In the genomic region with DNA sequence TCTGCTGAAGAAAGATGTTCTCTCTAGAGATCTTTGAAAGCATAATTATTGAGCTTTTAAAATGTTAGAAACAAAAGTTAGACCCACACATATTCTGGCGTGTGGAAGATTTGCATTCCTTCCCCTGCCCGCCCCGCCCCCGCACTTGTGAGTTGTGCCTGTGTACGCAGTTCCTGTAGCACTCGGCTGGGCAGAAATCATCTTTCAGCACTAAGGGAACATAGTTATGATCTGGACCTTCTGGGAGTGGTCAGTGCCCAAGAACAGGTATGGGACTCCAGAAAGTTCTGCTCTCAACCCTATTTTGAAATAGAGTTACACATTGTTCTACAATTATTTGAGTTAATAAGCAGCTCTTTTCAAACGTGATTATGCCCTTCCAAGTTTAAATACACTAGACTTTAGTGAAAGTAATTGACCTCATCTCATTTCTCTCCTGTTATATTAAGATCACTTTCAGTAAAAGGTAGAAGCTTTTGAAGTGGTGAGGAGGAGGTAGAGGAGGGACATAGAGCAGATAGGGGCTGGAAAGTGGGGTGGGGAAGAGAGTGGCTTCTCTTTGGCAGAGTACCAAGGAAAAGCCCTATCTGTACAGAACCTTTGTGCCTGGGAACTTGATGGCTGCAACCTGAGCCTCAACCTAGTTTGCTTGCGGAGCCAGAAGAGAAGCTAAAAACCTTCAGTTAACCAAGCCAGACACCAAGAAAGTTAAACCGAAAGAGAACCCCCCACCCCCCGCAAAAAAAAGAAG, we compare ENCODE assay signal across 8 cellular contexts. TPM values are rescaled to one million over a fixed set of nuclear protein-coding genes. Genes with fewer than 3 reads are reported as not detected.
A peak's percentile ranks its signal among the peaks of the same experiment; 100 is the strongest.
DNase-seq lines count a peak whose midpoint lies in the region; ATAC-seq, FAIRE-seq and TF ChIP-seq lines count a peak whose summit lies in the region.

No MANE protein-coding gene starts in this region.

- peak overlapping the region; percentile 81 for H3K4me2 ChIP-seq in GM12878 (ENCODE audit: control insufficient read depth, insufficient read depth)

- intact Hi-C loops in GM12878 (cut with micrococcal nuclease; ENCODE audit: unreplicated experiment) (loop anchor here (5.0 kb wide), 1 partner anchor 37 kb away; a partner anchor contains a TSS), aorta (cut with DNase I) (no loop called here)

- peak overlapping the region; percentile 46 to 73 (median 63) for H3K27ac Mint-ChIP-seq in IgD-negative memory B cell
- H3K27ac Mint-ChIP-seq in naive thymus-derived CD8-positive, alpha-beta T cell: peak overlapping the region; percentile 2 to 86 (median 66)

- peak overlapping the region; percentile 66 for H3K9ac ChIP-seq in GM12878 (ENCODE audit: control insufficient read depth, insufficient read depth, low read length)

- CTCF ChIA-PET in GM12878 (lab: Yijun Ruan, JAX): interaction anchor here (0.6 to 6.8 kb wide), 16 partner anchors 20 to 449 kb away, joined by 3 to 36 read pairs (median 4); a partner anchor contains a TSS

- H3K9me3 ChIP-seq in GM12878 (replicated peaks; ENCODE audit: control insufficient read depth, insufficient read depth, low read length): no peaks in the 10 kb centered on the region
- no peaks in the 10 kb centered on the region for H3K9me3 ChIP-seq in aorta (ENCODE audit: control insufficient read depth, low read length)

- no peak for TF ChIP-seq EP300 in GM12878 (IDR thresholded peaks at IDR 0.05; ENCODE audit: borderline replicate concordance in 1 of 2, control insufficient read depth in 1 of 2, low read depth in 2 of 2, low read length in 2 of 2)

- H3K79me2 ChIP-seq in GM12878 (ENCODE audit: control insufficient read depth, insufficient read depth, low read length): peaks cover 41% of the 10 kb centered on the region

- H3K27me3 Mint-ChIP-seq in IgD-negative memory B cell: no peaks in the 10 kb centered on the region
- H3K27me3 Mint-ChIP-seq in naive thymus-derived CD8-positive, alpha-beta T cell: no peaks in the 10 kb centered on the region

- BruUV-seq in GM12878 (replicated peaks; lab: Mats Ljungman, UMichigan): no TSS peak

- TF ChIP-seq CTCF in GM12878 (IDR thresholded peaks at IDR 0.05 in 2 of 3, conservative IDR thresholded peaks at IDR 0.05 in 1 of 3; ENCODE audit: control insufficient read depth in 2 of 3, extremely low read depth in 1 of 3, insufficient read depth in 1 of 3, low read depth in 3 of 3, low read length in 3 of 3) (no peak), coronary artery (IDR thresholded peaks at IDR 0.05) (no peak)

- H3K9me3 Mint-ChIP-seq in IgD-negative memory B cell: no peaks in the 10 kb centered on the region
- no peaks in the 10 kb centered on the region for H3K9me3 Mint-ChIP-seq in naive thymus-derived CD8-positive, alpha-beta T cell

- 33% methylated on average over 10 of the region's 10 CpGs for WGBS in GM12878 (ENCODE audit: insufficient coverage, insufficient replicate concordance, low lambda C conversion rate, missing lambda C conversion rate)
- 48 to 50% methylated on average over 10 of the region's 10 CpGs for WGBS in aorta, 2 donors

- peak overlapping the region; percentile 77 for H3K4me3 ChIP-seq in GM12878
- no peak overlapping the region for H3K4me3 ChIP-seq in aorta (ENCODE audit: low read length in 2 of 2)
- no peak overlapping the region for H3K4me3 ChIP-seq in coronary artery

- in situ Hi-C loops in GM12878 (cut with MboI): no loop called here

- TF ChIP-seq POLR2A in GM12878 (IDR thresholded peaks at IDR 0.05; ENCODE audit: low read depth, low read length): peak; percentile 29; the same call in 1 of the 2 replicates

- POLR2A ChIA-PET in GM12878 (lab: Charles Lee): interaction anchor here (0.7 to 3.7 kb wide), 12 partner anchors 21 to 202 kb away, joined by 3 to 19 read pairs (median 4); a partner anchor contains a TSS
- POLR2A ChIA-PET in naive thymus-derived CD8-positive, alpha-beta T cell (lab: Charles Lee): interaction anchor here (0.7 to 1.2 kb wide), 2 partner anchors 35 to 1321 kb away, joined by 3 to 5 read pairs; a partner anchor contains a TSS

- H3K27ac ChIP-seq in GM12878 (ENCODE audit: control insufficient read depth, insufficient read depth): peak overlapping the region; percentile 76
- H3K27ac ChIP-seq in aorta (ENCODE audit: low read depth in 1 of 2, low read length in 2 of 2): no peak overlapping the region
- H3K27ac ChIP-seq in coronary artery: peak overlapping the region in 1 of 2 donors; percentile 10

- H3K27me3 ChIP-seq in GM12878 (replicated peaks in 1 of 2; ENCODE audit: control insufficient read depth in 2 of 2, insufficient read depth in 2 of 2, low read length in 1 of 2) (no peaks in the 10 kb centered on the region), aorta (ENCODE audit: control insufficient read depth in 1 of 2, insufficient read depth in 2 of 2, low read length in 1 of 2) (no peaks in the 10 kb centered on the region)

- TF ChIP-seq RAD21 in GM12878 (IDR thresholded peaks at IDR 0.05; ENCODE audit: insufficient read depth, low read depth, low read length): no peak

- H3K4me1 ChIP-seq in GM12878 (ENCODE audit: control insufficient read depth, insufficient read depth, low read length) (peaks cover 29% of the 10 kb centered on the region), aorta (ENCODE audit: control insufficient read depth in 1 of 2, insufficient read depth in 2 of 2, low read length in 2 of 2) (no peaks in the 10 kb centered on the region)

- RAD21 ChIA-PET in GM12878 (lab: Charles Lee; ENCODE audit: unreplicated experiment): interaction anchor here (0.6 to 5.4 kb wide), 24 partner anchors 10 to 191 kb away, joined by 3 to 49 read pairs (median 5); a partner anchor contains a TSS

- SMC1A ChIA-PET in GM12878 (lab: Charles Lee; ENCODE audit: uncharacterized antibody, unreplicated experiment): interaction anchor here (0.8 to 9.8 kb wide), 18 partner anchors 18 to 182 kb away, joined by 3 to 84 read pairs (median 6); a partner anchor contains a TSS

- no peak for FAIRE-seq in GM12878 (lab: Jason Lieb, UNC)

- no peaks in the 10 kb centered on the region for H4K20me1 ChIP-seq in GM12878 (ENCODE audit: control insufficient read depth, insufficient read depth)

- ATAC-seq in GM18909 (IDR thresholded peaks at IDR 0.05; ENCODE audit: poor library complexity, unreplicated experiment) (peak; percentile 54), GM12878 (peak; percentile 86), aorta (ENCODE audit: low FRiP score) (no peak)
- ATAC-seq in naive thymus-derived CD8-positive, alpha-beta T cell: peak; percentile 71 to 86

- H3K4me1 Mint-ChIP-seq in IgD-negative memory B cell: peaks cover 5 to 28% (median 27%) of the 10 kb centered on the region in 3 donors
- H3K4me1 Mint-ChIP-seq in naive thymus-derived CD8-positive, alpha-beta T cell: peaks cover 10 to 50% (median 37%) of the 10 kb centered on the region in 4 donors

- peak overlapping the region; percentile 74 to 92 (median 84) for H3K4me3 Mint-ChIP-seq in IgD-negative memory B cell
- peak overlapping the region; percentile 12 to 78 (median 65) for H3K4me3 Mint-ChIP-seq in naive thymus-derived CD8-positive, alpha-beta T cell

- H2AFZ ChIP-seq in GM12878 (ENCODE audit: control insufficient read depth, low read depth, low read length): peak overlapping the region; percentile 52

- H3K36me3 Mint-ChIP-seq in IgD-negative memory B cell: peaks cover 1% of the 10 kb centered on the region
- no peaks in the 10 kb centered on the region for H3K36me3 Mint-ChIP-seq in naive thymus-derived CD8-positive, alpha-beta T cell

- no peak for DNase-seq in GM12878 (ENCODE audit: low read depth, low spot score)
- peak in 6 of 10 donors; percentile 4 to 33 (median 10) for DNase-seq in naive thymus-derived CD8-positive, alpha-beta T cell
- DNase-seq in aorta: peak; percentile 77 to 85
- DNase-seq in NCI-H2227 treated with DMSO at 0.1 percent for 48 hours (lab: John Stamatoyannopoulos, UW): no peak
- no peak for DNase-seq in coronary artery (ENCODE audit: low spot score)
- no peak for DNase-seq in RKO (ENCODE audit: low spot score)

- H3K36me3 ChIP-seq in GM12878 (ENCODE audit: control insufficient read depth in 2 of 2, insufficient read depth in 2 of 2, low read length in 1 of 2) (no peaks in the 10 kb centered on the region), aorta (ENCODE audit: control insufficient read depth in 1 of 2, insufficient read depth in 2 of 2, low read length in 1 of 2) (no peaks in the 10 kb centered on the region)

RNA-seq across cellular contexts. Expression of a gene that starts 5.7 kb away (rescaled TPM):
- polyA plus RNA-seq in IgD-negative memory B cell (34.4 TPM), GM12878 (2011; rRNA removed) (118 and 120 TPM in 2 replicates), GM12878 (2014; fragmentation: Illumina TruSeq; extraction: Trizol) (87.1 and 92.1 TPM in 2 replicates), GM12878 (2014; fragmentation: Nextera tagmentation; extraction: Ambion mirVana) (100 to 1,000 TPM; 187 to 198 TPM), GM12878 (2014; rRNA removed) (81.2 and 91.4 TPM in 2 replicates), GM12878 (2016; fragmentation: Nextera tagmentation; extraction: Ambion mirVana) (100 to 1,000 TPM; 113 TPM), aorta (100 to 1,000 TPM in 1 of 2 donors, 10 to 100 TPM in 1; 77.8 to 117 TPM)
- 15.2 and 15.9 TPM in 2 replicates for total RNA-seq in GM12878 (2013; cell fraction: nucleolus; rRNA removed)
- total RNA-seq in GM12878 (2014; rRNA removed) (61.7 and 63.3 TPM in 2 replicates), GM12878 (2014; rRNA removed; fragmentation: Illumina TruSeq; extraction: Trizol) (66.5 and 67.9 TPM in 2 replicates), GM12878 (2021) (66.9 and 73.7 TPM in 2 replicates), aorta (10 to 100 TPM; 56.0 to 61.0 TPM)
- polyA plus RNA-seq in GM12878 (2011; ENCODE audit: low read depth): 43.7 TPM
- polyA plus RNA-seq in GM12878 (2011; cell fraction: cytosol; rRNA removed): 96.3 and 97.6 TPM in 2 replicates
- polyA plus RNA-seq in GM12878 (2011; cell fraction: nucleus; rRNA removed): 50.2 and 66.6 TPM in 2 replicates
- polyA plus RNA-seq in GM12878 (2012): 53.4 and 58.5 TPM in 2 replicates
- polyA minus RNA-seq in GM12878 (2011; rRNA and poly(A)+ RNA removed): 46.7 and 73.4 TPM in 2 replicates
- 17.5 and 29.0 TPM in 2 replicates for polyA minus RNA-seq in GM12878 (2011; cell fraction: cytosol; rRNA and poly(A)+ RNA removed)
- 10.9 and 14.8 TPM in 2 replicates for polyA minus RNA-seq in GM12878 (2011; cell fraction: nucleus; rRNA and poly(A)+ RNA removed)
- 10 to 100 TPM in 1 of 2 experiments, 1 to 10 TPM in 1; 9.6 to 13.5 TPM for total RNA-seq in naive thymus-derived CD8-positive, alpha-beta T cell
- polyA plus RNA-seq in naive thymus-derived CD8-positive, alpha-beta T cell: 10 to 100 TPM; 17.8 to 33.8 (median 20.2) TPM

RNA-seq across cellular contexts. Expression of a gene that starts 34.9 kb away (rescaled TPM):
- 48.5 TPM for polyA plus RNA-seq in IgD-negative memory B cell
- 530 and 536 TPM in 2 replicates for total RNA-seq in GM12878 (2013; cell fraction: nucleolus; rRNA removed)
- 87.1 and 102 TPM in 2 replicates for total RNA-seq in GM12878 (2014; rRNA removed)
- total RNA-seq in GM12878 (2014; rRNA removed; fragmentation: Illumina TruSeq; extraction: Trizol): 97.3 and 103 TPM in 2 replicates
- 83.1 and 84.9 TPM in 2 replicates for total RNA-seq in GM12878 (2021)
- polyA plus RNA-seq in GM12878 (2011; ENCODE audit: low read depth): 75.1 TPM
- polyA plus RNA-seq in GM12878 (2011; rRNA removed): 109 and 117 TPM in 2 replicates
- 98.4 and 113 TPM in 2 replicates for polyA plus RNA-seq in GM12878 (2011; cell fraction: cytosol; rRNA removed)
- polyA plus RNA-seq in GM12878 (2011; cell fraction: nucleus; rRNA removed): 98.0 and 106 TPM in 2 replicates
- 80.5 and 85.8 TPM in 2 replicates for polyA plus RNA-seq in GM12878 (2012)
- polyA plus RNA-seq in GM12878 (2014; fragmentation: Illumina TruSeq; extraction: Trizol): 122 and 171 TPM in 2 replicates
- 100 to 1,000 TPM; 218 to 258 TPM for polyA plus RNA-seq in GM12878 (2014; fragmentation: Nextera tagmentation; extraction: Ambion mirVana)
- 105 and 126 TPM in 2 replicates for polyA plus RNA-seq in GM12878 (2014; rRNA removed)
- 100 to 1,000 TPM; 104 to 106 TPM for polyA plus RNA-seq in GM12878 (2016; fragmentation: Nextera tagmentation; extraction: Ambion mirVana)
- 141 and 202 TPM in 2 replicates for polyA minus RNA-seq in GM12878 (2011; rRNA and poly(A)+ RNA removed)
- 22.2 and 26.7 TPM in 2 replicates for polyA minus RNA-seq in GM12878 (2011; cell fraction: cytosol; rRNA and poly(A)+ RNA removed)
- polyA minus RNA-seq in GM12878 (2011; cell fraction: nucleus; rRNA and poly(A)+ RNA removed): 105 and 157 TPM in 2 replicates
- total RNA-seq in naive thymus-derived CD8-positive, alpha-beta T cell: 100 to 1,000 TPM; 215 to 219 TPM
- polyA plus RNA-seq in naive thymus-derived CD8-positive, alpha-beta T cell: 100 to 1,000 TPM; 102 to 121 (median 104) TPM
- total RNA-seq in aorta: 10 to 100 TPM; 36.5 to 55.6 TPM
- 10 to 100 TPM; 47.5 to 57.2 TPM for polyA plus RNA-seq in aorta

Comparison
In these comparisons a context has a peak if more than half of its experiments do, and no peak if none do; other contexts are left out.
1. DNase-seq: peak in naive thymus-derived CD8-positive, alpha-beta T cell (6 of 10) and aorta (2 of 2); none in GM12878 (single experiment), NCI-H2227 treated with DMSO at 0.1 percent for 48 hours (single experiment), coronary artery (single experiment) and RKO (single experiment).